In genomic region chr2:131034122-131035051, GRCh38 we compare ENCODE assay signal across 10 cellular contexts. TPM values are rescaled to one million over a fixed set of nuclear protein-coding genes. Genes with fewer than 3 reads are reported as not detected.
DNase-seq lines count a peak whose midpoint lies in the region; ATAC-seq, FAIRE-seq and TF ChIP-seq lines count a peak whose summit lies in the region.
"Had no signal": no experiment of that assay in that cellular context is flagged by ENCODE, and none has a peak within 500 bp of the region (broad histone marks: within the 10 kb centered on the region; RNA-seq: fewer than 3 reads in every experiment).

No MANE protein-coding gene starts in this region.

- H3K9ac ChIP-seq in kidney (ENCODE audit: low read length in 2 of 2): no peak overlapping the region

- ATAC-seq in HG03135 (IDR thresholded peaks at IDR 0.05; ENCODE audit: unreplicated experiment): no peak

- no peaks in the 10 kb centered on the region for H3K36me3 ChIP-seq in kidney (ENCODE audit: control insufficient read depth in 1 of 2, insufficient read depth in 2 of 2, low read length in 2 of 2)
- no peaks in the 10 kb centered on the region for H3K36me3 ChIP-seq in stomach

- peaks cover 0 to 60% (median 19%) of the 10 kb centered on the region in 3 donors for H3K27me3 ChIP-seq in stomach

- no peak for TF ChIP-seq POLR2A in stomach (IDR thresholded peaks at IDR 0.05)

- 2 to 15% (median 4%) methylated on average over 9 to 61 of the region's 61 CpGs for WGBS in stomach, 5 donors

- peak overlapping the region; percentile 20 to 51 for H3K4me3 ChIP-seq in kidney (ENCODE audit: low read length in 2 of 2)
- H3K4me3 ChIP-seq in stomach: peak overlapping the region; percentile 42 to 54 (median 50)
- H3K4me3 ChIP-seq: lung had no signal

- DNase-seq in DMS53 (lab: John Stamatoyannopoulos, UW): peak; percentile 16
- DNase-seq in DMS53 treated with DMSO at 0.1 percent for 48 hours (lab: John Stamatoyannopoulos, UW; ENCODE audit: unreplicated experiment): no peak
- DNase-seq in amniotic epithelial cell (ENCODE audit: low read depth): peak; percentile 39
- DNase-seq in kidney: no peak
- DNase-seq in stomach: peak; percentile 23
- DNase-seq in AG08396 (ENCODE audit: low spot score): no peak
- no peak for DNase-seq in NCI-H2107 treated with DMSO at 0.1 percent for 48 hours (lab: John Stamatoyannopoulos, UW; ENCODE audit: unreplicated experiment)

- TF ChIP-seq EP300 in stomach (IDR thresholded peaks at IDR 0.05): no peak

- intact Hi-C loops in kidney (cut with DNase I): no loop called here
- intact Hi-C loops in stomach (cut with DNase I; ENCODE audit: low total_unique reads): no loop called here

- peaks cover 0 to 4% of the 10 kb centered on the region in 2 donors for H3K4me1 ChIP-seq in kidney (ENCODE audit: control insufficient read depth in 1 of 2, insufficient read depth in 1 of 2, low read depth in 1 of 2, low read length in 2 of 2)
- peaks cover 11 to 22% (median 16%) of the 10 kb centered on the region in 4 donors for H3K4me1 ChIP-seq in stomach

- no peaks in the 10 kb centered on the region for H3K9me3 ChIP-seq in kidney (ENCODE audit: control insufficient read depth in 1 of 2, low read length in 2 of 2)
- no peaks in the 10 kb centered on the region for H3K9me3 ChIP-seq in stomach

- no peak for FAIRE-seq in kidney (lab: Jason Lieb, UNC)
- FAIRE-seq: A204.1 had no signal

- no peak for TF ChIP-seq CTCF in kidney (IDR thresholded peaks at IDR 0.05; ENCODE audit: borderline replicate concordance, extremely low read depth, insufficient read depth)
- no peak for TF ChIP-seq CTCF in stomach (IDR thresholded peaks at IDR 0.05)

- no peak overlapping the region for H3K27ac ChIP-seq in kidney (ENCODE audit: low read depth in 2 of 2, low read length in 2 of 2)
- H3K27ac ChIP-seq in stomach: peak overlapping the region in 1 of 5 donors; percentile 34

RNA-seq across cellular contexts. Expression of gene FAM168B, which starts 58.9 kb away (rescaled TPM):
- 89.9 TPM for total RNA-seq in kidney
- polyA plus RNA-seq in kidney (ENCODE audit: insufficient read depth, low read depth, low replicate concordance): 34.1 TPM
- 100 to 1,000 TPM in 1 of 5 donors, 10 to 100 TPM in 3, 1 to 10 TPM in 1; 8.2 to 103 (median 72.4) TPM for total RNA-seq in stomach
- 10 to 100 TPM; 18.0 to 31.0 (median 30.1) TPM for polyA plus RNA-seq in stomach

Comparison
In these comparisons a context has a peak if more than half of its experiments do, and no peak if none do; other contexts are left out.
1. DNase-seq: peak in DMS53 (single experiment), amniotic epithelial cell (single experiment) and stomach (single experiment); none in DMS53 treated with DMSO at 0.1 percent for 48 hours (single experiment), kidney (single experiment), AG08396 (single experiment) and NCI-H2107 treated with DMSO at 0.1 percent for 48 hours (single experiment).